9 cellular contexts compared by ENCODE assay signal in genomic region chr6:34890526-34890910, GRCh38. TPM values are rescaled to one million over a fixed set of nuclear protein-coding genes. Genes with fewer than 3 reads are reported as not detected.
DNase-seq lines count a peak whose midpoint lies in the region; ATAC-seq and TF ChIP-seq lines count a peak whose summit lies in the region.
"Had no signal": no experiment of that assay in that cellular context is flagged by ENCODE, and none has a peak within 500 bp of the region (broad histone marks: within the 10 kb centered on the region; RNA-seq: fewer than 3 reads in every experiment).

No MANE protein-coding gene starts in this region.

- TF ChIP-seq CTCF in CD14-positive monocyte (IDR thresholded peaks at IDR 0.05) (no peak), coronary artery (IDR thresholded peaks at IDR 0.05) (no peak), nephron (IDR thresholded peaks at IDR 0.05; ENCODE audit: unreplicated experiment in 3 of 3) (no peak)

- H3K36me3 Mint-ChIP-seq in CD14-positive monocyte (peaks cover 0 to 2% of the 10 kb centered on the region in 2 donors), nephron (ENCODE audit: low read depth) (peaks cover under 1% of the 10 kb centered on the region)

- ATAC-seq in GM18870 (IDR thresholded peaks at IDR 0.05; ENCODE audit: unreplicated experiment) = no peak

- peak overlapping the region; percentile 99 for H3K4me3 Mint-ChIP-seq in CD14-positive monocyte
- H3K4me3 Mint-ChIP-seq in nephron = peak overlapping the region; percentile 99 to 100 (median 100)

- H3K4me1 Mint-ChIP-seq in CD14-positive monocyte (peaks cover 44% of the 10 kb centered on the region), nephron (peaks cover 30% of the 10 kb centered on the region)

- H3K27me3 Mint-ChIP-seq in CD14-positive monocyte (ENCODE audit: low read depth in 3 of 3) = no peaks in the 10 kb centered on the region
- no peaks in the 10 kb centered on the region for H3K27me3 Mint-ChIP-seq in nephron (ENCODE audit: low read depth)

- intact Hi-C loops in CD14-positive monocyte (cut with micrococcal nuclease) = no loop called here

- DNase-seq in CD14-positive monocyte (ENCODE audit: low spot score) (no peak), MV-4-11 (lab: John Stamatoyannopoulos, UW) (peak; percentile 50), coronary artery (ENCODE audit: low spot score) (no peak), anterior cingulate cortex (lab: John Stamatoyannopoulos, UW) (no peak), DMS79 treated with DMSO at 0.1 percent for 48 hours (lab: John Stamatoyannopoulos, UW) (no peak), COLO829 (ENCODE audit: low spot score) (no peak)
- DNase-seq: NCI-H526 treated with DMSO at 0.1 percent for 48 hours had no signal

- no peaks in the 10 kb centered on the region for H3K9me3 Mint-ChIP-seq in CD14-positive monocyte
- H3K9me3 Mint-ChIP-seq in nephron = no peaks in the 10 kb centered on the region

- peak overlapping the region in 1 of 2 donors; percentile 44 for H3K27ac ChIP-seq in coronary artery

- peak overlapping the region; percentile 86 for H3K4me3 ChIP-seq in coronary artery

- H3K27ac Mint-ChIP-seq in CD14-positive monocyte (peak overlapping the region; percentile 86 to 98 (median 91)), nephron (peak overlapping the region; percentile 19 to 77 (median 26))

RNA-seq across cellular contexts. Expression of gene ANKS1A, which starts 1.5 kb away (rescaled TPM):
- 1 to 10 TPM; 1.7 to 3.1 TPM for polyA plus RNA-seq in CD14-positive monocyte

RNA-seq across cellular contexts. Expression of gene TAF11, which starts 2.7 kb away (rescaled TPM):
- polyA plus RNA-seq in CD14-positive monocyte = 10 to 100 TPM; 22.9 to 26.0 TPM
